Comparison of ENCODE assay signal across 2 cellular contexts in genomic region chr5:32126691-32127090, GRCh38.
TF ChIP-seq lines count a peak whose summit lies in the region.

No MANE protein-coding gene starts in this region.

TF ChIP-seq in IMR-90, 13 proteins besides CTCF, POLR2A, EP300 and RAD21 (continued from another document):
- TF ChIP-seq RCOR1 (IDR thresholded peaks at IDR 0.05; ENCODE audit: insufficient replicate concordance, low read length): no peak
- no peak for TF ChIP-seq NFE2L2 (IDR thresholded peaks at IDR 0.05; ENCODE audit: low read depth, low read length)
- no peak for TF ChIP-seq MAFK (IDR thresholded peaks at IDR 0.05; ENCODE audit: low read depth, low read length)
- TF ChIP-seq ELK1 (IDR thresholded peaks at IDR 0.05; ENCODE audit: borderline replicate concordance, low read depth, low read length): no peak

TF ChIP-seq in WTC11, 78 proteins besides CTCF, POLR2A, EP300 and RAD21 (continued from another document):
- TF ChIP-seq ATF3 (CRISPR knock-in tag; conservative IDR thresholded peaks at IDR 0.05) (no peak), ZNF512 (CRISPR knock-in tag; IDR thresholded peaks at IDR 0.05; ENCODE audit: borderline replicate concordance) (no peak), TEAD4 (CRISPR knock-in tag; IDR thresholded peaks at IDR 0.05) (no peak), ZNF425 (CRISPR knock-in tag; conservative IDR thresholded peaks at IDR 0.05) (no peak), E2F1 (CRISPR knock-in tag; IDR thresholded peaks at IDR 0.05) (no peak), HMGXB4 (CRISPR knock-in tag; IDR thresholded peaks at IDR 0.05) (no peak), MLX (CRISPR knock-in tag; IDR thresholded peaks at IDR 0.05) (no peak), TEAD1 (CRISPR knock-in tag; IDR thresholded peaks at IDR 0.05) (no peak), NR3C1 (CRISPR knock-in tag; conservative IDR thresholded peaks at IDR 0.05; ENCODE audit: low read depth) (no peak), ZNF219 (CRISPR knock-in tag; IDR thresholded peaks at IDR 0.05; ENCODE audit: borderline replicate concordance) (no peak), ESRRA (CRISPR knock-in tag; IDR thresholded peaks at IDR 0.05; ENCODE audit: borderline replicate concordance) (no peak), ZNF416 (CRISPR knock-in tag; IDR thresholded peaks at IDR 0.05) (no peak), KAT7 (CRISPR knock-in tag; IDR thresholded peaks at IDR 0.05; ENCODE audit: borderline replicate concordance) (no peak), CDX4 (CRISPR knock-in tag; IDR thresholded peaks at IDR 0.05; ENCODE audit: borderline replicate concordance) (no peak)
